In genomic region chr15:71809346-71809745, GRCh38 we compare ENCODE assay signal across 21 cellular contexts. TPM values are rescaled to one million over a fixed set of nuclear protein-coding genes. Genes with fewer than 3 reads are reported as not detected.
DNase-seq lines count a peak whose midpoint lies in the region; ATAC-seq, FAIRE-seq and TF ChIP-seq lines count a peak whose summit lies in the region.
"Had no signal": no experiment of that assay in that cellular context is flagged by ENCODE, and none has a peak within 500 bp of the region (broad histone marks: within the 10 kb centered on the region; RNA-seq: fewer than 3 reads in every experiment).

No MANE protein-coding gene starts in this region.

- no peak overlapping the region for H2BK5ac ChIP-seq in H1 (ENCODE audit: low read depth, low read length)
- H2BK5ac ChIP-seq in mesenchymal stem cell (ENCODE audit: low read depth, low read length, poor library complexity, severe bottlenecking): no peak overlapping the region

- no peak for TF ChIP-seq RAD21 in H1 (IDR thresholded peaks at IDR 0.05 in 1 of 2, conservative IDR thresholded peaks at IDR 0.05 in 1 of 2; ENCODE audit: low read depth in 2 of 2, low read length in 2 of 2)

- H3K56ac ChIP-seq in H1 (replicated peaks; ENCODE audit: insufficient read length, low read depth, low read length): no peak overlapping the region

- no peak overlapping the region for H4K5ac ChIP-seq in H1 (ENCODE audit: insufficient read length, low read depth, low read length)

- 0 out of 2 replicates have a peak overlapping the region, but pooled peaks have one; percentile 61 for H2BK20ac ChIP-seq in H1 (ENCODE audit: low read length)

- no peak overlapping the region; the same call in 1 of the 2 replicates for H2AK5ac ChIP-seq in H1 (ENCODE audit: low read depth, low read length)
- H2AK5ac ChIP-seq in mesenchymal stem cell (ENCODE audit: low read length, severe bottlenecking): peak overlapping the region; percentile 94

- no peak overlapping the region for H2AFZ ChIP-seq in H1 (ENCODE audit: low read length)
- H2AFZ ChIP-seq in mesenchymal stem cell (ENCODE audit: low read depth, low read length): no peak overlapping the region

- H2BK15ac ChIP-seq in H1 (ENCODE audit: low read length) (peak overlapping the region; percentile 98; the same call in 1 of the 2 replicates), mesenchymal stem cell (ENCODE audit: low read depth, poor library complexity, severe bottlenecking) (no peak overlapping the region)

- H3K23me2 ChIP-seq in H1 (ENCODE audit: low read depth, low read length): peaks cover 4% of the 10 kb centered on the region; the same call in 1 of the 2 replicates

- TF ChIP-seq POLR2A in H1 (IDR thresholded peaks at IDR 0.05; ENCODE audit: control extremely low read depth in 1 of 2, low read depth in 2 of 2, low read length in 2 of 2): no peak

- no peak overlapping the region for H4K8ac ChIP-seq in H1 (ENCODE audit: extremely low read depth, insufficient read depth, low read length)
- H4K8ac ChIP-seq in mesenchymal stem cell (ENCODE audit: low read length): no peak overlapping the region

- CTCF ChIA-PET in H1 (lab: Charles Lee; ENCODE audit: partially characterized antibody): interaction anchor here (2.2 kb wide), 1 partner anchor 8 kb away, joined by 6 read pairs; no protein-coding TSS in a partner anchor

- no peak overlapping the region for H3K4me2 ChIP-seq in BLaER1
- no peak overlapping the region for H3K4me2 ChIP-seq in H1 (ENCODE audit: insufficient read depth in 1 of 2, low read depth in 2 of 2, low read length in 2 of 2)
- no peak overlapping the region for H3K4me2 ChIP-seq in mesenchymal stem cell (ENCODE audit: low read length, poor library complexity, severe bottlenecking)

- no peak overlapping the region for H4K91ac ChIP-seq in H1 (replicated peaks; ENCODE audit: insufficient read length, low read length)
- H4K91ac ChIP-seq in mesenchymal stem cell (ENCODE audit: low read length): no peak overlapping the region

- H3K27me3 ChIP-seq in BLaER1 (no peaks in the 10 kb centered on the region), H7 (ENCODE audit: control insufficient read depth, insufficient read depth, low read length) (no peaks in the 10 kb centered on the region; the same call in 1 of the 2 replicates), H1 (replicated peaks in 1 of 4; ENCODE audit: control insufficient read depth in 3 of 4, extremely low read depth in 1 of 4, insufficient read depth in 3 of 4, low read length in 3 of 4) (no peaks in the 10 kb centered on the region), mesenchymal stem cell (ENCODE audit: control insufficient read depth in 1 of 2, insufficient read depth in 1 of 2, low read length in 2 of 2) (peaks cover 0 to 29% of the 10 kb centered on the region in 2 experiments)
- H3K27me3 ChIP-seq: BE2C had no signal

- DNase-seq in H7: peak; percentile 46
- no peak for DNase-seq in H1 (ENCODE audit: low read depth in 1 of 2, low spot score in 2 of 2)
- no peak for DNase-seq in mesenchymal stem cell
- DNase-seq in glomerular visceral epithelial cell (ENCODE audit: extremely low spot score): no peak
- no peak for DNase-seq in stimulated activated CD4-positive, alpha-beta T cell treated with anti-CD3 and anti-CD28 coated beads, Interleukin-4, amount 100 ng/mL, for 1 hour
- DNase-seq in DMS79 (lab: John Stamatoyannopoulos, UW): no peak
- DNase-seq: BE2C; Caco-2; CD4-positive, alpha-beta T cell; GDM1; HCEC 1CT; KBM-7 had no signal

- H3K18ac ChIP-seq in H1 (ENCODE audit: extremely low read depth, low read length) (peak overlapping the region; percentile 19; the same call in 1 of the 2 replicates), mesenchymal stem cell (ENCODE audit: low read depth in 1 of 2, low read length in 2 of 2) (no peak overlapping the region)

- no peaks in the 10 kb centered on the region for H3K79me1 ChIP-seq in H1 (ENCODE audit: low read depth, low read length)
- no peaks in the 10 kb centered on the region for H3K79me1 ChIP-seq in mesenchymal stem cell (replicated peaks; ENCODE audit: low read length, poor library complexity, severe bottlenecking)

- no peak for TF ChIP-seq CTCF in H1 (IDR thresholded peaks at IDR 0.05; ENCODE audit: control extremely low read depth in 1 of 3, insufficient read depth in 1 of 3, low read depth in 1 of 3, low read length in 3 of 3)

- H3K27ac ChIP-seq in BLaER1: peak overlapping the region; percentile 26; the same call in 1 of the 2 replicates
- no peak overlapping the region for H3K27ac ChIP-seq in H1 (ENCODE audit: low read depth, low read length)
- H3K27ac ChIP-seq in mesenchymal stem cell (ENCODE audit: low read length, poor library complexity, severe bottlenecking): no peak overlapping the region
- H3K27ac ChIP-seq: C4-2B had no signal

- H3K9me3 ChIP-seq in BLaER1 (no peaks in the 10 kb centered on the region), H1 (ENCODE audit: insufficient read depth in 2 of 2, low read depth in 1 of 2, low read length in 1 of 2) (no peaks in the 10 kb centered on the region), mesenchymal stem cell (ENCODE audit: control insufficient read depth, low read length) (no peaks in the 10 kb centered on the region)
- H3K9me3 ChIP-seq: BE2C, Caco-2 had no signal

- 86% methylated on average over 7 of the region's 8 CpGs; no CpG with 5 or more reads in 1 of the 2 experiments for WGBS in H1 (ENCODE audit: extremely low coverage in 1 of 2, insufficient coverage in 1 of 2, insufficient read length in 1 of 2, insufficient replicate concordance in 2 of 2, low coverage in 1 of 2, low lambda C conversion rate in 2 of 2, missing lambda C conversion rate in 1 of 2), 2 experiments
- WGBS in mesenchymal stem cell: 71% methylated on average over 7 of the region's 8 CpGs

- H3K4me1 ChIP-seq in BLaER1 (peaks cover 36% of the 10 kb centered on the region), H1 (replicated peaks in 1 of 4; ENCODE audit: control insufficient read depth in 3 of 4, insufficient read depth in 4 of 4, low read length in 3 of 4) (peaks cover 8 to 29% (median 22%) of the 10 kb centered on the region in 4 experiments), mesenchymal stem cell (ENCODE audit: control insufficient read depth, insufficient read depth, low read depth, low read length) (peaks cover 45% of the 10 kb centered on the region)
- H3K4me1 ChIP-seq: Caco-2 had no signal

- no peak overlapping the region for H3K4me3 ChIP-seq in BLaER1
- no peak overlapping the region for H3K4me3 ChIP-seq in H7 (ENCODE audit: insufficient read depth, low read depth, low read length)
- no peak overlapping the region for H3K4me3 ChIP-seq in H1 (ENCODE audit: extremely low read depth in 1 of 4, insufficient read depth in 2 of 4, low read depth in 3 of 4, low read length in 4 of 4)
- H3K4me3 ChIP-seq in mesenchymal stem cell (ENCODE audit: insufficient read depth in 1 of 2, low read depth in 1 of 2, low read length in 2 of 2): peak overlapping the region in 1 of 2 experiments; percentile 1

- H3K36me3 ChIP-seq in BLaER1 (no peaks in the 10 kb centered on the region), H7 (replicated peaks; ENCODE audit: control insufficient read depth, insufficient read depth, low read length) (no peaks in the 10 kb centered on the region), H1 (ENCODE audit: control insufficient read depth in 2 of 4, insufficient read depth in 4 of 4, low read length in 3 of 4) (no peaks in the 10 kb centered on the region), mesenchymal stem cell (ENCODE audit: control insufficient read depth in 1 of 2, insufficient read depth in 2 of 2, low read depth in 1 of 2, low read length in 2 of 2) (peaks cover 0 to 19% of the 10 kb centered on the region in 2 experiments)
- H3K36me3 ChIP-seq: BE2C had no signal

- no peak overlapping the region for H3K23ac ChIP-seq in H1 (ENCODE audit: insufficient read length)
- no peak overlapping the region for H3K23ac ChIP-seq in mesenchymal stem cell (ENCODE audit: low read length in 2 of 2)

- H4K20me1 ChIP-seq in BLaER1 (no peaks in the 10 kb centered on the region), H1 (replicated peaks in 1 of 2; ENCODE audit: control insufficient read depth in 1 of 2, insufficient read depth in 2 of 2, low read length in 2 of 2) (no peaks in the 10 kb centered on the region)

- FAIRE-seq in H1 (lab: Jason Lieb, UNC): no peak
- FAIRE-seq: D721Med, GM12892, HepG2 had no signal

- H3K9ac ChIP-seq in BLaER1 (no peak overlapping the region), H1 (replicated peaks in 1 of 4; ENCODE audit: extremely low read depth in 1 of 4, low read depth in 3 of 4, low read length in 3 of 4) (no peak overlapping the region), mesenchymal stem cell (ENCODE audit: low read length) (no peak overlapping the region)

- no peak overlapping the region for H3K14ac ChIP-seq in H1 (ENCODE audit: insufficient read length)
- no peak overlapping the region for H3K14ac ChIP-seq in mesenchymal stem cell (ENCODE audit: low read length in 2 of 2)

- no peak for ATAC-seq in HG02759 (IDR thresholded peaks at IDR 0.05; ENCODE audit: unreplicated experiment)
- ATAC-seq: HepG2 had no signal

- no peak overlapping the region for H3K4ac ChIP-seq in H1 (replicated peaks; ENCODE audit: insufficient read length, low read depth, low read length)
- H3K4ac ChIP-seq in mesenchymal stem cell (ENCODE audit: low read depth in 1 of 2, low read length in 2 of 2): no peak overlapping the region

- POLR2A ChIA-PET in H1 (lab: Charles Lee; ENCODE audit: partially characterized antibody): no interaction called here

- H2BK12ac ChIP-seq in H1 (ENCODE audit: low read depth, low read length) (peak overlapping the region; percentile 68; the same call in 1 of the 2 replicates), mesenchymal stem cell (ENCODE audit: low read length in 2 of 2) (no peak overlapping the region)

- H2BK120ac ChIP-seq in H1 (replicated peaks; ENCODE audit: low read depth, low read length) (no peak overlapping the region), mesenchymal stem cell (ENCODE audit: low read depth, low read length) (no peak overlapping the region)

- TF ChIP-seq EP300 in H1 (IDR thresholded peaks at IDR 0.05; ENCODE audit: borderline replicate concordance in 1 of 2, low read depth in 2 of 2, low read length in 2 of 2): no peak

- no peaks in the 10 kb centered on the region for H3K79me2 ChIP-seq in H1 (ENCODE audit: control insufficient read depth in 1 of 2, insufficient read depth in 2 of 2, low read length in 2 of 2)

TF ChIP-seq in H1, 55 proteins besides CTCF, POLR2A, EP300 and RAD21:
- no peak for TF ChIP-seq NRF1 (IDR thresholded peaks at IDR 0.05; ENCODE audit: low read depth, low read length)

RNA-seq across cellular contexts. Expression of gene NR2E3, which starts 1.0 kb away (rescaled TPM):
- total RNA-seq in H7 (2014; rRNA removed; shearing (Covaris generic)): 0.14 and 0.33 TPM in 2 replicates
- 0.40 and 0.56 TPM in 2 replicates for total RNA-seq in H1 (2021; fragmentation: NEBNext Ultra II Directional; extraction: Animal tissue kit (Norgen Biotek cat#: 25700))
- 0.67 and 0.80 TPM in 2 replicates for polyA plus RNA-seq in H1 (2011; rRNA removed)
- polyA plus RNA-seq in H1 (2011; cell fraction: cytosol; rRNA removed): 0.69 TPM
- polyA plus RNA-seq in H1 (2011; cell fraction: nucleus; rRNA removed): 4.3 TPM
- polyA plus RNA-seq in H1 (2012, experiment 1 of 2): 0.76 to 1.2 TPM (median 0.99 TPM) in 4 replicates
- 0.10 TPM for polyA plus RNA-seq in H1 (2012, experiment 2 of 2)
- polyA plus RNA-seq in H1 (2013, experiment 1 of 2): 0.53 TPM
- 0.42 TPM for polyA plus RNA-seq in H1 (2013, experiment 2 of 2)
- 0.66 and 0.73 TPM in 2 replicates for polyA minus RNA-seq in H1 (2011; rRNA and poly(A)+ RNA removed)
- 0.51 TPM for polyA minus RNA-seq in H1 (2011; cell fraction: cytosol; rRNA and poly(A)+ RNA removed)
- polyA minus RNA-seq in H1 (2011; cell fraction: nucleus; rRNA and poly(A)+ RNA removed): 2.3 TPM
- 0.11 TPM for polyA plus RNA-seq in mesenchymal stem cell (2013, experiment 1 of 2)
- 0.05 TPM for polyA plus RNA-seq in mesenchymal stem cell (2013, experiment 2 of 2)
- total RNA-seq: A172; Caco-2; CD4-positive, alpha-beta T cell; Daoy; H4; HepG2 had no signal
- polyA plus RNA-seq: HepG2 had no signal
